ENCODE assay signal across 19 cellular contexts in genomic region chr3:194526164-194526563, GRCh38. TPM values are rescaled to one million over a fixed set of nuclear protein-coding genes. Genes with fewer than 3 reads are reported as not detected.
DNase-seq lines count a peak whose midpoint lies in the region; ATAC-seq, FAIRE-seq and TF ChIP-seq lines count a peak whose summit lies in the region.
"Had no signal": no experiment of that assay in that cellular context is flagged by ENCODE, and none has a peak within 500 bp of the region (broad histone marks: within the 10 kb centered on the region; RNA-seq: fewer than 3 reads in every experiment).

No MANE protein-coding gene starts in this region.

- dilution Hi-C loops in IMR-90 (cut with HindIII; ENCODE audit: low sequenced_read_pairs, unreplicated experiment) = no loop called here
- dilution Hi-C loops in endothelial cell of umbilical vein (cut with MboI; ENCODE audit: extremely low pct_ligation_motif_present, low sequenced_read_pairs) = no loop called here

- H2BK20ac ChIP-seq in IMR-90 (ENCODE audit: low read depth, low read length) = peak overlapping the region; percentile 97

- no peaks in the 10 kb centered on the region for H3K79me2 ChIP-seq in endothelial cell of umbilical vein (ENCODE audit: control insufficient read depth, insufficient read depth, low read length)

- H4K8ac ChIP-seq in IMR-90 (ENCODE audit: low read depth in 2 of 2, low read length in 2 of 2) = peak overlapping the region; percentile 68 to 82

- no peak overlapping the region for H3K4me3 Mint-ChIP-seq in CD14-positive monocyte
- H3K4me3 Mint-ChIP-seq in activated CD4-positive, alpha-beta T cell treated with anti-CD3 and anti-CD28 coated beads for 36 hours = no peak overlapping the region
- H3K4me3 Mint-ChIP-seq in CD4-positive, alpha-beta T cell = no peak overlapping the region
- H3K4me3 Mint-ChIP-seq: CD8-positive, alpha-beta memory T cell had no signal

- H4K91ac ChIP-seq in IMR-90 (ENCODE audit: insufficient read depth, low read depth, low read length) = peak overlapping the region; percentile 86

- peak overlapping the region; percentile 96 for H2BK120ac ChIP-seq in IMR-90 (ENCODE audit: low read depth, low read length)

- H3K36me3 Mint-ChIP-seq in CD14-positive monocyte = no peaks in the 10 kb centered on the region
- H3K36me3 Mint-ChIP-seq in activated CD4-positive, alpha-beta T cell treated with anti-CD3 and anti-CD28 coated beads for 36 hours (ENCODE audit: low read depth) = no peaks in the 10 kb centered on the region
- no peaks in the 10 kb centered on the region for H3K36me3 Mint-ChIP-seq in CD4-positive, alpha-beta T cell (ENCODE audit: low read depth)

- H3K27me3 Mint-ChIP-seq in CD14-positive monocyte (ENCODE audit: low read depth in 3 of 3) = peaks cover 0 to 9% (median 3%) of the 10 kb centered on the region in 3 donors
- H3K27me3 Mint-ChIP-seq in activated CD4-positive, alpha-beta T cell treated with anti-CD3 and anti-CD28 coated beads for 36 hours = peaks cover 18% of the 10 kb centered on the region
- H3K27me3 Mint-ChIP-seq in CD4-positive, alpha-beta T cell = no peaks in the 10 kb centered on the region

- H4K5ac ChIP-seq in IMR-90 (ENCODE audit: low read depth, low read length) = peak overlapping the region; percentile 91

- H3K4me1 ChIP-seq in IMR-90 (ENCODE audit: control insufficient read depth, insufficient read depth, low read length) = peaks cover 10% of the 10 kb centered on the region
- peaks cover 29% of the 10 kb centered on the region for H3K4me1 ChIP-seq in endothelial cell of umbilical vein (ENCODE audit: control insufficient read depth, extremely low read depth, insufficient read depth, low read length)
- peaks cover 21% of the 10 kb centered on the region for H3K4me1 ChIP-seq in skeletal muscle satellite cell (ENCODE audit: control insufficient read depth, insufficient read depth, low read length)
- H3K4me1 ChIP-seq: SJCRH30 had no signal

- H3K27ac ChIP-seq in IMR-90 (ENCODE audit: insufficient read depth, low read length) (peak overlapping the region; percentile 93), endothelial cell of umbilical vein (ENCODE audit: insufficient read depth, low read depth, low read length) (peak overlapping the region; percentile 93)
- H3K27ac ChIP-seq in CD4-positive, alpha-beta T cell (ENCODE audit: low read depth, low read length) = no peak overlapping the region
- H3K27ac ChIP-seq: SJCRH30 had no signal

- H3K9me1 ChIP-seq in IMR-90 (ENCODE audit: insufficient read depth, low read length) (peaks cover 9% of the 10 kb centered on the region), endothelial cell of umbilical vein (replicated peaks; ENCODE audit: control insufficient read depth, extremely low read depth, insufficient read depth, low read length) (no peaks in the 10 kb centered on the region)

- BruUV-seq in IMR-90 (replicated peaks; lab: Mats Ljungman, UMichigan) (no TSS peak), endothelial cell of umbilical vein (replicated peaks; lab: Mats Ljungman, UMichigan) (no TSS peak)

- H3K27ac Mint-ChIP-seq in CD14-positive monocyte = peak overlapping the region; percentile 88 to 98 (median 94)
- no peak overlapping the region for H3K27ac Mint-ChIP-seq in activated CD4-positive, alpha-beta T cell treated with anti-CD3 and anti-CD28 coated beads for 36 hours
- H3K27ac Mint-ChIP-seq in CD4-positive, alpha-beta T cell = no peak overlapping the region
- H3K27ac Mint-ChIP-seq: CD8-positive, alpha-beta memory T cell had no signal

- H3K23ac ChIP-seq in IMR-90 (ENCODE audit: low read depth, low read length) = peak overlapping the region; percentile 59; the same call in 1 of the 2 replicates

- H3K4me1 Mint-ChIP-seq in CD14-positive monocyte = peaks cover 16% of the 10 kb centered on the region
- H3K4me1 Mint-ChIP-seq in activated CD4-positive, alpha-beta T cell treated with anti-CD3 and anti-CD28 coated beads for 36 hours = peaks cover 11% of the 10 kb centered on the region
- H3K4me1 Mint-ChIP-seq in CD4-positive, alpha-beta T cell (ENCODE audit: low read depth) = peaks cover 6% of the 10 kb centered on the region

- H2AFZ ChIP-seq in IMR-90 (replicated peaks; ENCODE audit: low read length, poor library complexity) (no peak overlapping the region), endothelial cell of umbilical vein (ENCODE audit: low read depth, low read length) (no peak overlapping the region)

- TF ChIP-seq CTCF in CD14-positive monocyte (IDR thresholded peaks at IDR 0.05) (no peak), IMR-90 (conservative IDR thresholded peaks at IDR 0.05; ENCODE audit: low read depth, low read length) (no peak), endothelial cell of umbilical vein (IDR thresholded peaks at IDR 0.05; ENCODE audit: extremely low read depth in 1 of 2, insufficient read depth in 1 of 2, low read depth in 1 of 2, low read length in 2 of 2) (no peak)
- no peak for TF ChIP-seq CTCF in CD4-positive, alpha-beta T cell (IDR thresholded peaks at IDR 0.05)

- no CpG with 5 or more reads among the region's 4 CpGs for WGBS in IMR-90 (ENCODE audit: extremely low coverage in 2 of 2, insufficient read length in 1 of 2), 2 experiments

- in situ Hi-C loops in IMR-90 (cut with MboI; ENCODE audit: low sequenced_read_pairs) (no loop called here), KBM-7 (cut with MboI; ENCODE audit: low pct_unique_long_range_greater_than_20kb, low sequenced_read_pairs) (no loop called here)

- H3K14ac ChIP-seq in IMR-90 (replicated peaks; ENCODE audit: low read depth, low read length) = peak overlapping the region; percentile 89

- H3K9ac ChIP-seq in IMR-90 (ENCODE audit: low read depth, low read length) (no peak overlapping the region), endothelial cell of umbilical vein (replicated peaks; ENCODE audit: extremely low read depth, insufficient read depth, low read length) (no peak overlapping the region), skeletal muscle satellite cell (ENCODE audit: low read depth, low read length) (peak overlapping the region; percentile 61)

- peaks cover 0 to 2% (median 1%) of the 10 kb centered on the region in 7 donors for H3K9me3 Mint-ChIP-seq in CD14-positive monocyte
- peaks cover 2% of the 10 kb centered on the region for H3K9me3 Mint-ChIP-seq in activated CD4-positive, alpha-beta T cell treated with anti-CD3 and anti-CD28 coated beads for 36 hours (ENCODE audit: low read depth)
- no peaks in the 10 kb centered on the region for H3K9me3 Mint-ChIP-seq in CD4-positive, alpha-beta T cell
- H3K9me3 Mint-ChIP-seq: CD8-positive, alpha-beta memory T cell had no signal

- H3K79me1 ChIP-seq in IMR-90 (ENCODE audit: low read depth in 1 of 2, low read length in 2 of 2) = peaks cover 0 to 25% of the 10 kb centered on the region in 2 experiments; a peak in 3 of 4 replicates

- H3K4ac ChIP-seq in IMR-90 (ENCODE audit: low read depth, low read length) = peak overlapping the region; percentile 94

- no peak overlapping the region; the same call in 1 of the 2 replicates for H3K56ac ChIP-seq in IMR-90 (ENCODE audit: extremely low read depth, insufficient read depth, low read length)

- peak overlapping the region; percentile 96 for H2BK5ac ChIP-seq in IMR-90 (ENCODE audit: low read depth, low read length, poor library complexity, severe bottlenecking)

- no peaks in the 10 kb centered on the region; the same call in 1 of the 2 replicates for H3K9me3 ChIP-seq in IMR-90 (ENCODE audit: control insufficient read depth, insufficient read depth, low read length)
- H3K9me3 ChIP-seq in endothelial cell of umbilical vein (replicated peaks; ENCODE audit: control insufficient read depth, insufficient read depth, low read length) = no peaks in the 10 kb centered on the region
- no peaks in the 10 kb centered on the region for H3K9me3 ChIP-seq in skeletal muscle satellite cell (replicated peaks; ENCODE audit: low read length)
- H3K9me3 ChIP-seq in CD4-positive, alpha-beta T cell (ENCODE audit: control insufficient read depth, low read length) = no peaks in the 10 kb centered on the region
- H3K9me3 ChIP-seq: SJCRH30 had no signal

- H3K4me2 ChIP-seq in IMR-90 (ENCODE audit: low read depth, low read length) (no peak overlapping the region), endothelial cell of umbilical vein (ENCODE audit: insufficient read depth, low read length) (no peak overlapping the region), skeletal muscle satellite cell (ENCODE audit: low read length) (no peak overlapping the region)

- TF ChIP-seq POLR2A in IMR-90 (IDR thresholded peaks at IDR 0.05; ENCODE audit: low read depth, low read length) (no peak), endothelial cell of umbilical vein (IDR thresholded peaks at IDR 0.05; ENCODE audit: low read depth, low read length) (no peak)

- H3K36me3 ChIP-seq in IMR-90 (ENCODE audit: control insufficient read depth, insufficient read depth, low read length) = no peaks in the 10 kb centered on the region
- H3K36me3 ChIP-seq in endothelial cell of umbilical vein (ENCODE audit: control insufficient read depth in 2 of 2, extremely low read depth in 1 of 2, insufficient read depth in 2 of 2, low read length in 2 of 2) = no peaks in the 10 kb centered on the region
- no peaks in the 10 kb centered on the region for H3K36me3 ChIP-seq in skeletal muscle satellite cell (ENCODE audit: insufficient read depth, low read length)
- H3K36me3 ChIP-seq: SJCRH30 had no signal

- H3K4me3 ChIP-seq in IMR-90 (ENCODE audit: insufficient read depth, low read depth, low read length) (no peak overlapping the region), endothelial cell of umbilical vein (replicated peaks in 1 of 3; ENCODE audit: insufficient read depth in 1 of 3, low read depth in 1 of 3, low read length in 3 of 3) (no peak overlapping the region), skeletal muscle satellite cell (ENCODE audit: low read length) (no peak overlapping the region)
- H3K4me3 ChIP-seq: SJCRH30 had no signal

- ATAC-seq in IMR-90 (ENCODE audit: low read depth) = no peak
- no peak for ATAC-seq in activated CD4-positive, alpha-beta T cell treated with anti-CD3 and anti-CD28 coated beads for 36 hours
- ATAC-seq in CD4-positive, alpha-beta T cell (ENCODE audit: poor library complexity) = no peak

- H2AK9ac ChIP-seq in IMR-90 (replicated peaks; ENCODE audit: low read depth, low read length, poor library complexity) = peak overlapping the region; percentile 85

- no peak for FAIRE-seq in endothelial cell of umbilical vein (lab: Jason Lieb, UNC)

- peak overlapping the region; percentile 96 for H2BK15ac ChIP-seq in IMR-90 (ENCODE audit: low read depth, low read length)

- no peak for TF ChIP-seq RAD21 in IMR-90 (IDR thresholded peaks at IDR 0.05; ENCODE audit: low read length)

- H4K20me1 ChIP-seq in IMR-90 (ENCODE audit: insufficient read depth, low read length) = no peaks in the 10 kb centered on the region
- no peaks in the 10 kb centered on the region for H4K20me1 ChIP-seq in endothelial cell of umbilical vein (replicated peaks; ENCODE audit: control insufficient read depth, extremely low read depth, insufficient read depth, low read length)

- peak overlapping the region; percentile 76 for H3K18ac ChIP-seq in IMR-90 (ENCODE audit: low read depth, low read length)

- intact Hi-C loops in CD14-positive monocyte (cut with micrococcal nuclease) (loop anchor here (5.0 kb wide), 1 partner anchor 39 kb away; the partner anchor contains the start of gene ATP13A3 (in 2 of the 2)), IMR-90 (cut with micrococcal nuclease) (loop anchor here (5.0 kb wide), 1 partner anchor 39 kb away; the partner anchor contains the start of gene ATP13A3), endothelial cell of umbilical vein (cut with micrococcal nuclease) (loop anchor here (2.0 kb wide), 1 partner anchor 53 kb away; no protein-coding TSS in a partner anchor)
- intact Hi-C loops in activated CD4-positive, alpha-beta T cell treated with anti-CD3 and anti-CD28 coated beads for 36 hours (cut with DNase I, micrococcal nuclease) = no loop called here
- intact Hi-C loops in CD4-positive, alpha-beta T cell (cut with DNase I, micrococcal nuclease) = no loop called here

- DNase-seq in CD14-positive monocyte (ENCODE audit: low spot score) = no peak
- no peak for DNase-seq in IMR-90
- DNase-seq in endothelial cell of umbilical vein (ENCODE audit: low read depth, low spot score) = no peak
- no peak for DNase-seq in activated CD4-positive, alpha-beta T cell treated with anti-CD3 and anti-CD28 coated beads for 36 hours
- DNase-seq in CD4-positive, alpha-beta T cell = no peak
- no peak for DNase-seq in KBM-7
- DNase-seq: CD8-positive, alpha-beta memory T cell; DMS79 treated with DMSO at 0.1 percent for 48 hours; GOT3; Karpas-422; MM.1S; NCI-H1092 treated with DMSO at 0.1 percent for 48 hours; NCI-H1694; NCI-H2107; NCI-H345; NK-92 treated with Interleukin-12 subunit alpha and Interleukin-12 subunit beta, amount 100 ng/mL, for 24 hours; RPMI8226; SJCRH30 had no signal

- CTCF ChIA-PET in IMR-90 (lab: Yijun Ruan, JAX) = no interaction called here
- CTCF ChIA-PET in endothelial cell of umbilical vein (lab: Charles Lee) = no interaction called here
- CTCF ChIA-PET in activated CD4-positive, alpha-beta T cell treated with anti-CD3 and anti-CD28 coated beads for 36 hours (lab: Charles Lee) = no interaction called here
- CTCF ChIA-PET in CD4-positive, alpha-beta T cell (lab: Charles Lee) = interaction anchor here (0.7 kb wide), 1 partner anchor 211 kb away, joined by 3 read pairs; no protein-coding TSS in a partner anchor

- H3K27me3 ChIP-seq in IMR-90 (ENCODE audit: control insufficient read depth, insufficient read depth, low read length) (no peaks in the 10 kb centered on the region), endothelial cell of umbilical vein (ENCODE audit: control insufficient read depth in 2 of 2, insufficient read depth in 2 of 2, low read length in 2 of 2) (no peaks in the 10 kb centered on the region), skeletal muscle satellite cell (ENCODE audit: control insufficient read depth, insufficient read depth, low read length) (no peaks in the 10 kb centered on the region)
- no peaks in the 10 kb centered on the region for H3K27me3 ChIP-seq in CD4-positive, alpha-beta T cell (ENCODE audit: control insufficient read depth, insufficient read depth, low read length)
- H3K27me3 ChIP-seq: SJCRH30 had no signal

- POLR2A ChIA-PET in IMR-90 (lab: Charles Lee; ENCODE audit: unreplicated experiment) = no interaction called here
- POLR2A ChIA-PET in endothelial cell of umbilical vein (lab: Charles Lee) = no interaction called here
- POLR2A ChIA-PET in activated CD4-positive, alpha-beta T cell treated with anti-CD3 and anti-CD28 coated beads for 36 hours (lab: Charles Lee) = no interaction called here
- POLR2A ChIA-PET in CD4-positive, alpha-beta T cell (lab: Charles Lee) = no interaction called here

- H2AK5ac ChIP-seq in IMR-90 (ENCODE audit: low read depth, low read length) = peak overlapping the region; percentile 96

RNA-seq across cellular contexts. Expression of gene ATP13A3, which starts 39.4 kb away (rescaled TPM):
- polyA plus RNA-seq in CD14-positive monocyte (1 to 10 TPM; 4.7 to 5.2 TPM), IMR-90 (2012; rRNA removed) (37.5 and 48.1 TPM in 2 replicates), endothelial cell of umbilical vein (10.4 and 12.0 TPM in 2 replicates)
- total RNA-seq in IMR-90 (2012; rRNA removed) (154 and 284 TPM in 2 replicates), endothelial cell of umbilical vein (56.8 and 59.0 TPM in 2 replicates)
- 11.9 and 18.2 TPM in 2 replicates for polyA plus RNA-seq in IMR-90 (2012; cell fraction: cytosol; rRNA removed)
- 8.3 and 70.9 TPM in 2 replicates for polyA plus RNA-seq in IMR-90 (2012; cell fraction: nucleus; rRNA removed; ENCODE audit: low replicate concordance)
- polyA plus RNA-seq in endothelial cell of umbilical vein (2011; cell fraction: cytosol; rRNA removed) = 14.0 and 14.8 TPM in 2 replicates
- polyA plus RNA-seq in endothelial cell of umbilical vein (2011; cell fraction: nucleus; rRNA removed) = 31.6 and 47.8 TPM in 2 replicates
- polyA plus RNA-seq in endothelial cell of umbilical vein (2012) = 23.3 and 38.7 TPM in 2 replicates
- 47.0 and 56.5 TPM in 2 replicates for polyA minus RNA-seq in endothelial cell of umbilical vein
- 84.8 TPM for polyA minus RNA-seq in endothelial cell of umbilical vein (2011; cell fraction: cytosol; rRNA and poly(A)+ RNA removed)
- polyA minus RNA-seq in endothelial cell of umbilical vein (2011; cell fraction: nucleus; rRNA and poly(A)+ RNA removed) = 70.9 and 131 TPM in 2 replicates
- total RNA-seq in skeletal muscle satellite cell (2012; rRNA removed) = 237 and 312 TPM in 2 replicates
- 100 to 1,000 TPM in 1 of 2 experiments, 10 to 100 TPM in 1; 61.4 to 107 TPM for total RNA-seq in activated CD4-positive, alpha-beta T cell treated with anti-CD3 and anti-CD28 coated beads for 36 hours
- total RNA-seq in CD4-positive, alpha-beta T cell = 10 to 100 TPM; 46.5 to 52.7 TPM

Comparison
In these comparisons a context has a peak if more than half of its experiments do, and no peak if none do; other contexts are left out.
1. H3K27ac Mint-ChIP-seq: peak in CD14-positive monocyte (7 of 7); none in activated CD4-positive, alpha-beta T cell treated with anti-CD3 and anti-CD28 coated beads for 36 hours (single experiment) and CD4-positive, alpha-beta T cell (single experiment).
2. intact Hi-C loops: an anchor here in CD14-positive monocyte (5.0 kb wide), IMR-90 (5.0 kb wide) and endothelial cell of umbilical vein (2.0 kb wide); none called in activated CD4-positive, alpha-beta T cell treated with anti-CD3 and anti-CD28 coated beads for 36 hours and CD4-positive, alpha-beta T cell.